17 cellular contexts compared by ENCODE assay signal in genomic region chr10:47423476-47423875, GRCh38. TPM values are rescaled to one million over a fixed set of nuclear protein-coding genes. Genes with fewer than 3 reads are reported as not detected.
"Had no signal": no experiment of that assay in that cellular context is flagged by ENCODE, and none has a peak within 500 bp of the region (broad histone marks: within the 10 kb centered on the region; RNA-seq: fewer than 3 reads in every experiment).

No MANE protein-coding gene starts in this region.

- H3K4me3 ChIP-seq: cardiac muscle cell, colonic mucosa, gastrocnemius medialis, smooth muscle cell, thyroid gland, uterus had no signal

- H3K36me3 Mint-ChIP-seq: activated naive CD8-positive, alpha-beta T cell; naive thymus-derived CD8-positive, alpha-beta T cell; stimulated activated effector memory CD8-positive, alpha-beta T cell treated with anti-CD3 and anti-CD28 coated beads, Interleukin-12 subunit alpha, Interleukin-12 subunit beta, amount 100 ng/mL, for 72 hours had no signal

- H3K9me3 ChIP-seq: colonic mucosa, gastrocnemius medialis, thyroid gland, uterus had no signal

- H3K27ac ChIP-seq: cardiac muscle cell, colonic mucosa, gastrocnemius medialis, thyroid gland, uterus had no signal

- H3K36me3 ChIP-seq: cardiac muscle cell, colonic mucosa, gastrocnemius medialis, thyroid gland, uterus had no signal

- ATAC-seq: gastrocnemius medialis; left cardiac atrium; naive thymus-derived CD8-positive, alpha-beta T cell; right cardiac atrium; stimulated activated effector memory CD8-positive, alpha-beta T cell treated with anti-CD3 and anti-CD28 coated beads, Interleukin-12 subunit alpha, Interleukin-12 subunit beta, amount 100 ng/mL, for 72 hours had no signal

- H3K4me2 ChIP-seq: smooth muscle cell had no signal

- H3K4me3 Mint-ChIP-seq: activated naive CD8-positive, alpha-beta T cell; naive thymus-derived CD8-positive, alpha-beta T cell; stimulated activated effector memory CD8-positive, alpha-beta T cell treated with anti-CD3 and anti-CD28 coated beads, Interleukin-12 subunit alpha, Interleukin-12 subunit beta, amount 100 ng/mL, for 72 hours had no signal

- H3K4me1 ChIP-seq: colonic mucosa, gastrocnemius medialis, thyroid gland, uterus had no signal

- H3K27me3 Mint-ChIP-seq: activated naive CD8-positive, alpha-beta T cell; naive thymus-derived CD8-positive, alpha-beta T cell had no signal

- DNase-seq: activated CD4-positive, CD25-positive, alpha-beta regulatory T cell; activated gamma-delta T cell; colonic mucosa; effector CD4-positive, alpha-beta T cell; gastrocnemius medialis; left cardiac atrium; naive thymus-derived CD8-positive, alpha-beta T cell; posterior cingulate gyrus; right cardiac atrium; T-helper 2 cell; thyroid gland; uterus had no signal

- H3K4me1 Mint-ChIP-seq: naive thymus-derived CD8-positive, alpha-beta T cell; stimulated activated effector memory CD8-positive, alpha-beta T cell treated with anti-CD3 and anti-CD28 coated beads, Interleukin-12 subunit alpha, Interleukin-12 subunit beta, amount 100 ng/mL, for 72 hours had no signal

- H3K27me3 ChIP-seq: cardiac muscle cell, colonic mucosa, gastrocnemius medialis, thyroid gland, uterus had no signal

- H3K27ac Mint-ChIP-seq: activated naive CD8-positive, alpha-beta T cell; naive thymus-derived CD8-positive, alpha-beta T cell; stimulated activated effector memory CD8-positive, alpha-beta T cell treated with anti-CD3 and anti-CD28 coated beads, Interleukin-12 subunit alpha, Interleukin-12 subunit beta, amount 100 ng/mL, for 72 hours had no signal

- H3K9me3 Mint-ChIP-seq: naive thymus-derived CD8-positive, alpha-beta T cell had no signal

RNA-seq across cellular contexts. Expression of gene ZNF488, which starts 39.4 kb away (rescaled TPM):
- total RNA-seq: gastrocnemius medialis; left cardiac atrium; mononuclear cell; naive thymus-derived CD8-positive, alpha-beta T cell; right cardiac atrium had no signal
- polyA plus RNA-seq: naive thymus-derived CD8-positive, alpha-beta T cell; smooth muscle cell had no signal
